Comparison of ENCODE assay signal across 15 cellular contexts in the genomic region with DNA sequence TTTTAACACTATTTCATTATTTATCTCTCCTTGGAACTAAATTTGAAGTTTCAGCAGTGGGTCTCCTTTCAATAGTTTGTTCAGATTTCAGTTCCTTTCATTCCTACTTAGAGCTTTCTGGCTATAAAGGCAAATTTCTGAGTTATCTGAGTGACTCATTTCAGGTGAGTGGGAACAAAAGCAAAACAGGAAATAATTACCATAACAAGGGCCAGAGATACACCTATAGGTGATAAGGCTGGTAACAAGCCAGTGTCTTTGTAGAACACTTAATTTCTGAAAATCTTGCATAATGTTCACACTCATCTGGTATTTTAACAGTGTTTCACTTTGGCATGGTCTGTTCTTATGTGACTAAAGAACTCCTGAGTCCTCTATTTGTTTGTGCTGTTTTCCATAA.
DNase-seq lines count a peak whose midpoint lies in the region; ATAC-seq and TF ChIP-seq lines count a peak whose summit lies in the region.
"Had no signal": no experiment of that assay in that cellular context is flagged by ENCODE, and none has a peak within 500 bp of the region (broad histone marks: within the 10 kb centered on the region; RNA-seq: fewer than 3 reads in every experiment).

No MANE protein-coding gene starts in this region.

- H3K9ac ChIP-seq in HUES48 (ENCODE audit: low read depth, low read length), result 0 out of 2 replicates have a peak overlapping the region, but pooled peaks have one; percentile 21
- H3K9ac ChIP-seq: BLaER1 had no signal

- peak overlapping the region; percentile 49 for H3K4me3 Mint-ChIP-seq in activated naive CD8-positive, alpha-beta T cell treated with anti-CD3 and anti-CD28 coated beads, Interleukin-2, amount 10 ng/mL, durations not matched to agents 7 days and 5 days
- H3K4me3 Mint-ChIP-seq: activated B cell treated with CpG ODN at 0.5 μM for 24 hours had no signal

- peak overlapping the region; percentile 68 for H3K27ac ChIP-seq in HUES48 (ENCODE audit: low read depth, low read length)
- H3K27ac ChIP-seq: BLaER1 had no signal

- H3K9me3 ChIP-seq in HUES48 (ENCODE audit: control insufficient read depth, insufficient read depth, low read length), result no peaks in the 10 kb centered on the region
- H3K9me3 ChIP-seq in mucosa of descending colon, result no peaks in the 10 kb centered on the region
- H3K9me3 ChIP-seq: BLaER1 had no signal

- H3K36me3 ChIP-seq in HUES48 (ENCODE audit: control insufficient read depth, insufficient read depth, low read length), result no peaks in the 10 kb centered on the region
- no peaks in the 10 kb centered on the region for H3K36me3 ChIP-seq in mucosa of descending colon (ENCODE audit: low read depth)
- H3K36me3 ChIP-seq: BLaER1 had no signal

- peak overlapping the region; percentile 70 for H3K27ac Mint-ChIP-seq in activated naive CD8-positive, alpha-beta T cell treated with anti-CD3 and anti-CD28 coated beads, Interleukin-2, amount 10 ng/mL, durations not matched to agents 7 days and 5 days
- H3K27ac Mint-ChIP-seq: activated B cell treated with CpG ODN at 0.5 μM for 24 hours had no signal

- H3K4me3 ChIP-seq in HUES48 (ENCODE audit: low read depth, low read length) (no peak overlapping the region), mucosa of descending colon (no peak overlapping the region)
- H3K4me3 ChIP-seq: BLaER1 had no signal

- H3K27me3 ChIP-seq in HUES48 (ENCODE audit: control insufficient read depth, insufficient read depth, low read length), result no peaks in the 10 kb centered on the region
- H3K27me3 ChIP-seq: BLaER1 had no signal

- peaks cover 3% of the 10 kb centered on the region for H3K27me3 Mint-ChIP-seq in activated naive CD8-positive, alpha-beta T cell treated with anti-CD3 and anti-CD28 coated beads, Interleukin-2, amount 10 ng/mL, durations not matched to agents 7 days and 5 days
- H3K27me3 Mint-ChIP-seq: activated B cell treated with CpG ODN at 0.5 μM for 24 hours had no signal

- POLR2A ChIA-PET in activated naive CD8-positive, alpha-beta T cell treated with anti-CD3 and anti-CD28 coated beads, Interleukin-2, amount 10 ng/mL, durations not matched to agents 7 days and 5 days (lab: Charles Lee), result no interaction called here

- peaks cover 6% of the 10 kb centered on the region for H3K4me1 Mint-ChIP-seq in activated naive CD8-positive, alpha-beta T cell treated with anti-CD3 and anti-CD28 coated beads, Interleukin-2, amount 10 ng/mL, durations not matched to agents 7 days and 5 days
- H3K4me1 Mint-ChIP-seq: activated B cell treated with CpG ODN at 0.5 μM for 24 hours had no signal

- no peak for TF ChIP-seq CTCF in mucosa of descending colon (IDR thresholded peaks at IDR 0.05)

- H3K4me1 ChIP-seq in HUES48 (ENCODE audit: control insufficient read depth, insufficient read depth, low read length) (peaks cover 21% of the 10 kb centered on the region), mucosa of descending colon (ENCODE audit: low read depth) (no peaks in the 10 kb centered on the region)
- H3K4me1 ChIP-seq: BLaER1 had no signal

- no peaks in the 10 kb centered on the region for H3K36me3 Mint-ChIP-seq in activated naive CD8-positive, alpha-beta T cell treated with anti-CD3 and anti-CD28 coated beads, Interleukin-2, amount 10 ng/mL, durations not matched to agents 7 days and 5 days

- peak; percentile 54 for ATAC-seq in GM18499 (IDR thresholded peaks at IDR 0.05; ENCODE audit: insufficient read depth, unreplicated experiment)
- peak; percentile 58 for ATAC-seq in activated naive CD8-positive, alpha-beta T cell treated with anti-CD3 and anti-CD28 coated beads, Interleukin-2, amount 10 ng/mL, durations not matched to agents 7 days and 5 days (ENCODE audit: low read depth)
- peak; percentile 50 for ATAC-seq in mucosa of descending colon
- no peak for ATAC-seq in left cardiac atrium
- no peak for ATAC-seq in GM21515 (IDR thresholded peaks at IDR 0.05; ENCODE audit: unreplicated experiment)

- no peak for DNase-seq in activated naive CD8-positive, alpha-beta T cell treated with anti-CD3 and anti-CD28 coated beads, Interleukin-2, amount 10 ng/mL, durations not matched to agents 7 days and 5 days
- DNase-seq in mucosa of descending colon (no peak), Ammon's horn (ENCODE audit: low spot score) (no peak), left cardiac atrium (no peak), DMS79 (lab: John Stamatoyannopoulos, UW) (no peak)
- DNase-seq: activated B cell treated with CpG ODN at 0.5 μM for 24 hours; activated effector memory CD4-positive, alpha-beta T cell treated with anti-CD3 and anti-CD28 coated beads, Interleukin-2, amount 50 U/mL, for 16 hours; glutamatergic neuron; right cardiac atrium; stimulated activated CD4-positive, alpha-beta T cell treated with anti-CD3 and anti-CD28 coated beads, Interleukin-4, amount 100 ng/mL, for 1 hour; stimulated activated naive CD4-positive, alpha-beta T cell had no signal

- intact Hi-C loops in mucosa of descending colon (cut with DNase I, micrococcal nuclease) (no loop called here), left cardiac atrium (cut with DNase I) (no loop called here)

- H3K9me3 Mint-ChIP-seq in activated naive CD8-positive, alpha-beta T cell treated with anti-CD3 and anti-CD28 coated beads, Interleukin-2, amount 10 ng/mL, durations not matched to agents 7 days and 5 days, result no peaks in the 10 kb centered on the region

Comparison
In these comparisons a context has a peak if more than half of its experiments do, and no peak if none do; other contexts are left out.
1. ATAC-seq: peak in GM18499 (single experiment), activated naive CD8-positive, alpha-beta T cell treated with anti-CD3 and anti-CD28 coated beads, Interleukin-2, amount 10 ng/mL, durations not matched to agents 7 days and 5 days (single experiment) and mucosa of descending colon (single experiment); none in left cardiac atrium (0 of 2) and GM21515 (single experiment).